29 cellular contexts compared by ENCODE assay signal in genomic region chr5:109849478-109850088, GRCh38.
DNase-seq lines count a peak whose midpoint lies in the region; ATAC-seq lines count a peak whose summit lies in the region.
"Had no signal": no experiment of that assay in that cellular context is flagged by ENCODE, and none has a peak within 500 bp of the region (broad histone marks: within the 10 kb centered on the region; RNA-seq: fewer than 3 reads in every experiment).

No MANE protein-coding gene starts in this region.

- peaks cover 58% of the 10 kb centered on the region for H3K36me3 Mint-ChIP-seq in activated CD8-positive, alpha-beta memory T cell treated with anti-CD3 and anti-CD28 coated beads, Interleukin-2, amount 10 ng/mL, durations not matched to agents 7 days and 5 days
- peaks cover 58 to 65% of the 10 kb centered on the region in 2 donors for H3K36me3 Mint-ChIP-seq in CD4-positive, alpha-beta memory T cell
- H3K36me3 Mint-ChIP-seq in activated T-helper 1 cell treated with anti-CD3 and anti-CD28 coated beads, Interleukin-12 subunit alpha, Interleukin-12 subunit beta, Interleukin-2, Interleukin-4 antibody, amounts not matched to agents 30 ng/mL and 10 ng/mL and 1 ng/mL, durations not matched to agents 14 hours and 24 hours and 36 hours (ENCODE audit: low read depth): peaks cover 64% of the 10 kb centered on the region
- H3K36me3 Mint-ChIP-seq in naive thymus-derived CD4-positive, alpha-beta T cell: peaks cover 27 to 59% (median 58%) of the 10 kb centered on the region in 5 donors

- H3K27me3 ChIP-seq in CD4-positive, alpha-beta memory T cell (ENCODE audit: insufficient read depth, low read length): no peaks in the 10 kb centered on the region
- H3K27me3 ChIP-seq in naive thymus-derived CD4-positive, alpha-beta T cell (ENCODE audit: control insufficient read depth in 2 of 2, insufficient read depth in 2 of 2, low read length in 2 of 2): no peaks in the 10 kb centered on the region
- H3K27me3 ChIP-seq: cardiac muscle cell, gastroesophageal sphincter, neural progenitor cell, right lobe of liver had no signal

- intact Hi-C loops in CD4-positive, alpha-beta memory T cell (cut with micrococcal nuclease): loop anchor here (1.0 kb wide), 1 partner anchor 8 kb away; no protein-coding TSS in a partner anchor
- intact Hi-C loops in activated T-helper 1 cell treated with anti-CD3 and anti-CD28 coated beads, Interleukin-12 subunit alpha, Interleukin-12 subunit beta, Interleukin-2, Interleukin-4 antibody, amounts not matched to agents 30 ng/mL and 10 ng/mL and 1 ng/mL, durations not matched to agents 14 hours and 24 hours and 36 hours (cut with micrococcal nuclease): loop anchor here (10.0 kb wide), 2 partner anchors 205 to 445 kb away; partner anchors contain the start of gene PJA2
- intact Hi-C loops in naive thymus-derived CD4-positive, alpha-beta T cell (cut with micrococcal nuclease): loop anchor here in 1 of 2 donors (1.0 to 10.0 kb wide), 5 partner anchors 8 to 885 kb away; partner anchors contain the start of gene SLC25A46

- no peak overlapping the region for H3K4me3 Mint-ChIP-seq in activated CD8-positive, alpha-beta memory T cell treated with anti-CD3 and anti-CD28 coated beads, Interleukin-2, amount 10 ng/mL, durations not matched to agents 7 days and 5 days
- peak overlapping the region; percentile 20 to 78 (median 61) for H3K4me3 Mint-ChIP-seq in CD4-positive, alpha-beta memory T cell
- H3K4me3 Mint-ChIP-seq in activated T-helper 1 cell treated with anti-CD3 and anti-CD28 coated beads, Interleukin-12 subunit alpha, Interleukin-12 subunit beta, Interleukin-2, Interleukin-4 antibody, amounts not matched to agents 30 ng/mL and 10 ng/mL and 1 ng/mL, durations not matched to agents 14 hours and 24 hours and 36 hours: no peak overlapping the region
- H3K4me3 Mint-ChIP-seq in naive thymus-derived CD4-positive, alpha-beta T cell: peak overlapping the region; percentile 5 to 85 (median 68)
- H3K4me3 Mint-ChIP-seq: B cell, mesothelial cell of epicardium, neural progenitor cell, type B pancreatic cell had no signal

- peak overlapping the region; percentile 16 for H3K27ac Mint-ChIP-seq in activated CD8-positive, alpha-beta memory T cell treated with anti-CD3 and anti-CD28 coated beads, Interleukin-2, amount 10 ng/mL, durations not matched to agents 7 days and 5 days
- peak overlapping the region; percentile 53 to 89 (median 81) for H3K27ac Mint-ChIP-seq in CD4-positive, alpha-beta memory T cell
- H3K27ac Mint-ChIP-seq in activated T-helper 1 cell treated with anti-CD3 and anti-CD28 coated beads, Interleukin-12 subunit alpha, Interleukin-12 subunit beta, Interleukin-2, Interleukin-4 antibody, amounts not matched to agents 30 ng/mL and 10 ng/mL and 1 ng/mL, durations not matched to agents 14 hours and 24 hours and 36 hours: peak overlapping the region; percentile 53
- H3K27ac Mint-ChIP-seq in naive thymus-derived CD4-positive, alpha-beta T cell: peak overlapping the region in 8 of 9 donors; percentile 81 to 93 (median 88)
- H3K27ac Mint-ChIP-seq: B cell, mesothelial cell of epicardium, neural progenitor cell, type B pancreatic cell had no signal

- no peak for DNase-seq in activated CD8-positive, alpha-beta memory T cell treated with anti-CD3 and anti-CD28 coated beads, Interleukin-2, amount 10 ng/mL, durations not matched to agents 7 days and 5 days
- DNase-seq in activated CD8-positive, alpha-beta memory T cell treated with anti-CD3 and anti-CD28 coated beads, Interleukin-2, amount 50 U/mL, for 48 hours: no peak
- DNase-seq in CD4-positive, alpha-beta memory T cell: peak in 4 of 5 donors; percentile 23 to 34 (median 26)
- DNase-seq in activated T-helper 1 cell treated with anti-CD3 and anti-CD28 coated beads, Interleukin-12 subunit alpha, Interleukin-12 subunit beta, Interleukin-2, Interleukin-4 antibody, amounts not matched to agents 30 ng/mL and 10 ng/mL and 1 ng/mL, durations not matched to agents 14 hours and 24 hours and 36 hours (ENCODE audit: low spot score): no peak
- DNase-seq in naive thymus-derived CD4-positive, alpha-beta T cell: peak in 6 of 9 donors; percentile 37 to 59 (median 46)
- DNase-seq in stimulated activated CD4-positive, alpha-beta T cell treated with anti-CD3 and anti-CD28 coated beads, Interleukin-4, amount 100 ng/mL, for 24 hours: no peak
- no peak for DNase-seq in T1000 (lab: John Stamatoyannopoulos, UW)
- DNase-seq: activated gamma-delta T cell; aorta; Calu3; hippocampal formation; left ventricle myocardium inferior; NCI-H187 treated with DMSO at 0.1 percent for 48 hours; NCI-H524 treated with DMSO at 0.1 percent for 48 hours; NK-92 treated with Interleukin-12 subunit alpha and Interleukin-12 subunit beta, amount 100 ng/mL, for 24 hours; PC-9; right lobe of liver; SHP77; stimulated activated CD4-positive, alpha-beta T cell treated with anti-CD3 and anti-CD28 coated beads, Interleukin-12 subunit alpha, Interleukin-12 subunit beta, amount 100 ng/mL, for 4 hours had no signal

- POLR2A ChIA-PET in CD4-positive, alpha-beta memory T cell (lab: Charles Lee; ENCODE audit: partially characterized antibody): interaction anchor here (2.7 to 5.0 kb wide), 3 partner anchors 8 to 159 kb away, joined by 13 to 30 read pairs (median 20); partner anchors contain the start of gene MAN2A1
- POLR2A ChIA-PET in naive thymus-derived CD4-positive, alpha-beta T cell (lab: Charles Lee): interaction anchor here (1.0 to 3.1 kb wide), 5 partner anchors 7 to 154 kb away, joined by 3 to 13 read pairs (median 4); no protein-coding TSS in a partner anchor

- H3K9me3 Mint-ChIP-seq in activated CD8-positive, alpha-beta memory T cell treated with anti-CD3 and anti-CD28 coated beads, Interleukin-2, amount 10 ng/mL, durations not matched to agents 7 days and 5 days (ENCODE audit: low read depth): no peaks in the 10 kb centered on the region
- H3K9me3 Mint-ChIP-seq in CD4-positive, alpha-beta memory T cell: peaks cover 0 to 7% (median 0%) of the 10 kb centered on the region in 8 donors
- H3K9me3 Mint-ChIP-seq in activated T-helper 1 cell treated with anti-CD3 and anti-CD28 coated beads, Interleukin-12 subunit alpha, Interleukin-12 subunit beta, Interleukin-2, Interleukin-4 antibody, amounts not matched to agents 30 ng/mL and 10 ng/mL and 1 ng/mL, durations not matched to agents 14 hours and 24 hours and 36 hours: peaks cover 13% of the 10 kb centered on the region
- H3K9me3 Mint-ChIP-seq in naive thymus-derived CD4-positive, alpha-beta T cell: peaks cover 0 to 27% (median 7%) of the 10 kb centered on the region in 11 donors
- H3K9me3 Mint-ChIP-seq: mesothelial cell of epicardium, neural progenitor cell, type B pancreatic cell had no signal

- no peak overlapping the region for H3K27ac ChIP-seq in CD4-positive, alpha-beta memory T cell (ENCODE audit: low read depth, low read length)
- H3K27ac ChIP-seq in naive thymus-derived CD4-positive, alpha-beta T cell (ENCODE audit: low read depth, low read length): peak overlapping the region; percentile 23
- H3K27ac ChIP-seq: A549, cardiac muscle cell, gastroesophageal sphincter, KMS-11, left ventricle myocardium inferior, neural progenitor cell, PC-9, right lobe of liver had no signal

- peaks cover 12% of the 10 kb centered on the region for H3K36me3 ChIP-seq in CD4-positive, alpha-beta memory T cell (ENCODE audit: insufficient read depth, low read length)
- peaks cover 0 to 8% (median 4%) of the 10 kb centered on the region in 3 experiments for H3K36me3 ChIP-seq in naive thymus-derived CD4-positive, alpha-beta T cell (ENCODE audit: control insufficient read depth in 2 of 3, insufficient read depth in 3 of 3, low read length in 3 of 3)
- H3K36me3 ChIP-seq: cardiac muscle cell had no signal

- no peaks in the 10 kb centered on the region for H3K27me3 Mint-ChIP-seq in activated CD8-positive, alpha-beta memory T cell treated with anti-CD3 and anti-CD28 coated beads, Interleukin-2, amount 10 ng/mL, durations not matched to agents 7 days and 5 days
- no peaks in the 10 kb centered on the region for H3K27me3 Mint-ChIP-seq in CD4-positive, alpha-beta memory T cell
- H3K27me3 Mint-ChIP-seq in activated T-helper 1 cell treated with anti-CD3 and anti-CD28 coated beads, Interleukin-12 subunit alpha, Interleukin-12 subunit beta, Interleukin-2, Interleukin-4 antibody, amounts not matched to agents 30 ng/mL and 10 ng/mL and 1 ng/mL, durations not matched to agents 14 hours and 24 hours and 36 hours (ENCODE audit: insufficient read depth): no peaks in the 10 kb centered on the region
- H3K27me3 Mint-ChIP-seq in naive thymus-derived CD4-positive, alpha-beta T cell: no peaks in the 10 kb centered on the region
- H3K27me3 Mint-ChIP-seq: B cell, type B pancreatic cell had no signal

- peak overlapping the region in 1 of 2 donors; percentile 7 for H3K4me3 ChIP-seq in CD4-positive, alpha-beta memory T cell (ENCODE audit: low read length in 2 of 2)
- H3K4me3 ChIP-seq in naive thymus-derived CD4-positive, alpha-beta T cell (ENCODE audit: low read length): no peak overlapping the region
- H3K4me3 ChIP-seq: A549, cardiac muscle cell, gastroesophageal sphincter, left ventricle myocardium inferior, neural progenitor cell, PC-9, right lobe of liver had no signal

- ATAC-seq in activated CD8-positive, alpha-beta memory T cell treated with anti-CD3 and anti-CD28 coated beads, Interleukin-2, amount 10 ng/mL, durations not matched to agents 7 days and 5 days: no peak
- peak; percentile 69 for ATAC-seq in naive thymus-derived CD4-positive, alpha-beta T cell
- ATAC-seq in HG03196 (IDR thresholded peaks at IDR 0.05; ENCODE audit: unreplicated experiment): no peak
- ATAC-seq: A549; activated CD4-positive, CD25-positive, alpha-beta regulatory T cell treated with anti-CD3 and anti-CD28 coated beads, Interleukin-2, amount 50 U/mL, for 24 hours; gastroesophageal sphincter; right lobe of liver had no signal

- H3K4me1 Mint-ChIP-seq in activated CD8-positive, alpha-beta memory T cell treated with anti-CD3 and anti-CD28 coated beads, Interleukin-2, amount 10 ng/mL, durations not matched to agents 7 days and 5 days: peaks cover 17% of the 10 kb centered on the region
- H3K4me1 Mint-ChIP-seq in CD4-positive, alpha-beta memory T cell: peaks cover 51 to 70% (median 60%) of the 10 kb centered on the region in 4 donors
- H3K4me1 Mint-ChIP-seq in activated T-helper 1 cell treated with anti-CD3 and anti-CD28 coated beads, Interleukin-12 subunit alpha, Interleukin-12 subunit beta, Interleukin-2, Interleukin-4 antibody, amounts not matched to agents 30 ng/mL and 10 ng/mL and 1 ng/mL, durations not matched to agents 14 hours and 24 hours and 36 hours (ENCODE audit: low read depth): peaks cover 45% of the 10 kb centered on the region
- H3K4me1 Mint-ChIP-seq in naive thymus-derived CD4-positive, alpha-beta T cell: peaks cover 32 to 94% (median 84%) of the 10 kb centered on the region in 7 donors
- H3K4me1 Mint-ChIP-seq: B cell, neural progenitor cell had no signal

- no peaks in the 10 kb centered on the region for H3K9me3 ChIP-seq in CD4-positive, alpha-beta memory T cell (ENCODE audit: control insufficient read depth in 1 of 2, low read length in 2 of 2)
- H3K9me3 ChIP-seq in naive thymus-derived CD4-positive, alpha-beta T cell (ENCODE audit: control insufficient read depth in 2 of 3, low read length in 3 of 3): no peaks in the 10 kb centered on the region
- H3K9me3 ChIP-seq: A549, gastroesophageal sphincter, left ventricle myocardium inferior, right lobe of liver had no signal

- peaks cover 80% of the 10 kb centered on the region for H3K4me1 ChIP-seq in CD4-positive, alpha-beta memory T cell (ENCODE audit: insufficient read depth, low read length)
- H3K4me1 ChIP-seq in naive thymus-derived CD4-positive, alpha-beta T cell (ENCODE audit: control insufficient read depth in 2 of 2, insufficient read depth in 2 of 2, low read length in 2 of 2): peaks cover 44 to 47% of the 10 kb centered on the region in 2 donors
- H3K4me1 ChIP-seq: A549, gastroesophageal sphincter, left ventricle myocardium inferior, neural progenitor cell had no signal

- CTCF ChIA-PET in activated CD8-positive, alpha-beta memory T cell treated with anti-CD3 and anti-CD28 coated beads, Interleukin-2, amount 10 ng/mL, durations not matched to agents 7 days and 5 days (lab: Charles Lee): no interaction called here
- CTCF ChIA-PET in CD4-positive, alpha-beta memory T cell (lab: Charles Lee; ENCODE audit: partially characterized antibody): interaction anchor here (1.1 kb wide), 1 partner anchor 73 kb away, joined by 3 read pairs; no protein-coding TSS in a partner anchor
- CTCF ChIA-PET in naive thymus-derived CD4-positive, alpha-beta T cell (lab: Charles Lee): no interaction called here

Comparison
In these comparisons a context has a peak if more than half of its experiments do, and no peak if none do; other contexts are left out.
1. DNase-seq: peak in CD4-positive, alpha-beta memory T cell (4 of 5) and naive thymus-derived CD4-positive, alpha-beta T cell (6 of 9); none in activated CD8-positive, alpha-beta memory T cell treated with anti-CD3 and anti-CD28 coated beads, Interleukin-2, amount 10 ng/mL, durations not matched to agents 7 days and 5 days (single experiment), activated CD8-positive, alpha-beta memory T cell treated with anti-CD3 and anti-CD28 coated beads, Interleukin-2, amount 50 U/mL, for 48 hours (single experiment), activated T-helper 1 cell treated with anti-CD3 and anti-CD28 coated beads, Interleukin-12 subunit alpha, Interleukin-12 subunit beta, Interleukin-2, Interleukin-4 antibody, amounts not matched to agents 30 ng/mL and 10 ng/mL and 1 ng/mL, durations not matched to agents 14 hours and 24 hours and 36 hours (single experiment), stimulated activated CD4-positive, alpha-beta T cell treated with anti-CD3 and anti-CD28 coated beads, Interleukin-4, amount 100 ng/mL, for 24 hours (single experiment) and T1000 (single experiment).
2. H3K27ac Mint-ChIP-seq: peak in every context shown above with its lines; median percentile 88 in naive thymus-derived CD4-positive, alpha-beta T cell; 81 in CD4-positive, alpha-beta memory T cell; 53 in activated T-helper 1 cell treated with anti-CD3 and anti-CD28 coated beads, Interleukin-12 subunit alpha, Interleukin-12 subunit beta, Interleukin-2, Interleukin-4 antibody, amounts not matched to agents 30 ng/mL and 10 ng/mL and 1 ng/mL, durations not matched to agents 14 hours and 24 hours and 36 hours; 16 in activated CD8-positive, alpha-beta memory T cell treated with anti-CD3 and anti-CD28 coated beads, Interleukin-2, amount 10 ng/mL, durations not matched to agents 7 days and 5 days.
3. H3K4me3 Mint-ChIP-seq: peak in CD4-positive, alpha-beta memory T cell (8 of 8) and naive thymus-derived CD4-positive, alpha-beta T cell (10 of 10); none in activated CD8-positive, alpha-beta memory T cell treated with anti-CD3 and anti-CD28 coated beads, Interleukin-2, amount 10 ng/mL, durations not matched to agents 7 days and 5 days (single experiment) and activated T-helper 1 cell treated with anti-CD3 and anti-CD28 coated beads, Interleukin-12 subunit alpha, Interleukin-12 subunit beta, Interleukin-2, Interleukin-4 antibody, amounts not matched to agents 30 ng/mL and 10 ng/mL and 1 ng/mL, durations not matched to agents 14 hours and 24 hours and 36 hours (single experiment).